ENCODE assay signal across 2 cellular contexts in genomic region chr5:173138707-173139106, GRCh38.
TF ChIP-seq lines count a peak whose summit lies in the region.

No MANE protein-coding gene starts in this region.

TF ChIP-seq in GM23338, 12 proteins besides CTCF, POLR2A, EP300 and RAD21:
- TF ChIP-seq NANOG (IDR thresholded peaks at IDR 0.05; ENCODE audit: borderline replicate concordance) (no peak), ZNF462 (CRISPR knock-in tag; IDR thresholded peaks at IDR 0.05) (no peak), ETS1 (IDR thresholded peaks at IDR 0.05) (no peak)

TF ChIP-seq in IMR-90, 13 proteins besides CTCF, POLR2A, EP300 and RAD21:
- TF ChIP-seq FOS (IDR thresholded peaks at IDR 0.05; ENCODE audit: low read depth, low read length), result no peak
- no peak for TF ChIP-seq NFE2L2 (IDR thresholded peaks at IDR 0.05; ENCODE audit: low read depth, low read length)
- no peak for TF ChIP-seq SMC3 (IDR thresholded peaks at IDR 0.05; ENCODE audit: low read depth, low read length)
- TF ChIP-seq ELK1 (IDR thresholded peaks at IDR 0.05; ENCODE audit: borderline replicate concordance, low read depth, low read length), result no peak
- no peak for TF ChIP-seq USF2 (IDR thresholded peaks at IDR 0.05; ENCODE audit: low read depth, low read length)
- no peak for TF ChIP-seq CEBPB (IDR thresholded peaks at IDR 0.05; ENCODE audit: low read depth, low read length)
- TF ChIP-seq MAFK (IDR thresholded peaks at IDR 0.05; ENCODE audit: low read depth, low read length), result no peak
- TF ChIP-seq RCOR1 (IDR thresholded peaks at IDR 0.05; ENCODE audit: insufficient replicate concordance, low read length), result no peak
- no peak for TF ChIP-seq CHD1 (IDR thresholded peaks at IDR 0.05; ENCODE audit: low read depth, low read length)
- TF ChIP-seq MAZ (IDR thresholded peaks at IDR 0.05; ENCODE audit: borderline replicate concordance, low read depth, low read length), result no peak
- TF ChIP-seq BHLHE40 (IDR thresholded peaks at IDR 0.05; ENCODE audit: low read depth, low read length), result no peak
- TF ChIP-seq MXI1 (IDR thresholded peaks at IDR 0.05; ENCODE audit: borderline replicate concordance, low read depth, low read length), result no peak
- no peak for TF ChIP-seq RFX5 (IDR thresholded peaks at IDR 0.05; ENCODE audit: low read depth, low read length)
